In genomic region chr7:134701272-134701671, GRCh38 we compare ENCODE assay signal across 8 cellular contexts. TPM values are rescaled to one million over a fixed set of nuclear protein-coding genes. Genes with fewer than 3 reads are reported as not detected.
DNase-seq lines count a peak whose midpoint lies in the region; ATAC-seq and TF ChIP-seq lines count a peak whose summit lies in the region.

No MANE protein-coding gene starts in this region.

- TF ChIP-seq POLR2A in erythroblast (IDR thresholded peaks at IDR 0.05; ENCODE audit: low read length) (no peak), adrenal gland (IDR thresholded peaks at IDR 0.05) (no peak)

- peak in 2 of 6 experiments; percentile 8 to 16 for TF ChIP-seq CTCF in adrenal gland (IDR thresholded peaks at IDR 0.05)

- peak overlapping the region in 1 of 5 donors; percentile 84 for H3K27ac ChIP-seq in adrenal gland

- no peak for ATAC-seq in activated naive CD8-positive, alpha-beta T cell treated with anti-CD3 and anti-CD28 coated beads, Interleukin-2, amount 50 U/mL, for 24 hours
- ATAC-seq in GM18517 (IDR thresholded peaks at IDR 0.05; ENCODE audit: unreplicated experiment): no peak
- no peak for ATAC-seq in HG02610 (IDR thresholded peaks at IDR 0.05; ENCODE audit: unreplicated experiment)

- 77 to 93% (median 88%) methylated on average over 2 of the region's 2 CpGs for WGBS in adrenal gland, 4 donors

- no peaks in the 10 kb centered on the region for H3K9me3 ChIP-seq in adrenal gland (replicated peaks in 1 of 3)

- H3K27me3 Mint-ChIP-seq in activated naive CD8-positive, alpha-beta T cell treated with anti-CD3 and anti-CD28 coated beads, Interleukin-2, amount 50 U/mL, for 24 hours: no peaks in the 10 kb centered on the region
- H3K27me3 Mint-ChIP-seq in activated naive CD8-positive, alpha-beta T cell treated with anti-CD3 and anti-CD28 coated beads for 36 hours: no peaks in the 10 kb centered on the region

- H3K4me1 Mint-ChIP-seq in activated naive CD8-positive, alpha-beta T cell treated with anti-CD3 and anti-CD28 coated beads, Interleukin-2, amount 50 U/mL, for 24 hours: no peaks in the 10 kb centered on the region
- H3K4me1 Mint-ChIP-seq in activated naive CD8-positive, alpha-beta T cell treated with anti-CD3 and anti-CD28 coated beads for 36 hours: no peaks in the 10 kb centered on the region

- H3K4me3 Mint-ChIP-seq in activated naive CD8-positive, alpha-beta T cell treated with anti-CD3 and anti-CD28 coated beads, Interleukin-2, amount 50 U/mL, for 24 hours: no peak overlapping the region
- H3K4me3 Mint-ChIP-seq in activated naive CD8-positive, alpha-beta T cell treated with anti-CD3 and anti-CD28 coated beads for 36 hours: no peak overlapping the region

- H3K36me3 Mint-ChIP-seq in activated naive CD8-positive, alpha-beta T cell treated with anti-CD3 and anti-CD28 coated beads, Interleukin-2, amount 50 U/mL, for 24 hours (ENCODE audit: low read depth): no peaks in the 10 kb centered on the region
- H3K36me3 Mint-ChIP-seq in activated naive CD8-positive, alpha-beta T cell treated with anti-CD3 and anti-CD28 coated beads for 36 hours: no peaks in the 10 kb centered on the region

- no peaks in the 10 kb centered on the region for H3K27me3 ChIP-seq in adrenal gland

- no peak overlapping the region for H3K4me3 ChIP-seq in adrenal gland

- intact Hi-C loops in adrenal gland (cut with DNase I): no loop called here

- no peaks in the 10 kb centered on the region for H3K9me3 Mint-ChIP-seq in activated naive CD8-positive, alpha-beta T cell treated with anti-CD3 and anti-CD28 coated beads, Interleukin-2, amount 50 U/mL, for 24 hours
- no peaks in the 10 kb centered on the region for H3K9me3 Mint-ChIP-seq in activated naive CD8-positive, alpha-beta T cell treated with anti-CD3 and anti-CD28 coated beads for 36 hours

- H3K27ac Mint-ChIP-seq in activated naive CD8-positive, alpha-beta T cell treated with anti-CD3 and anti-CD28 coated beads, Interleukin-2, amount 50 U/mL, for 24 hours: no peak overlapping the region
- no peak overlapping the region for H3K27ac Mint-ChIP-seq in activated naive CD8-positive, alpha-beta T cell treated with anti-CD3 and anti-CD28 coated beads for 36 hours

- H3K36me3 ChIP-seq in adrenal gland (replicated peaks in 1 of 2): no peaks in the 10 kb centered on the region

- DNase-seq in activated naive CD8-positive, alpha-beta T cell treated with anti-CD3 and anti-CD28 coated beads, Interleukin-2, amount 50 U/mL, for 24 hours: peak; percentile 22
- DNase-seq in activated naive CD8-positive, alpha-beta T cell treated with anti-CD3 and anti-CD28 coated beads for 36 hours: no peak
- DNase-seq in NCI-H526 treated with DMSO at 0.1 percent for 48 hours (lab: John Stamatoyannopoulos, UW) (peak; percentile 8), erythroblast (lab: John Stamatoyannopoulos, UW) (peak; percentile 63 to 73), superior temporal gyrus (ENCODE audit: extremely low spot score) (peak; percentile 64), adrenal gland (no peak)

- no peaks in the 10 kb centered on the region for H3K4me1 ChIP-seq in adrenal gland (replicated peaks in 1 of 2)

RNA-seq across cellular contexts. Expression of gene BPGM, which starts 54.6 kb away (rescaled TPM):
- total RNA-seq in activated naive CD8-positive, alpha-beta T cell treated with anti-CD3 and anti-CD28 coated beads for 36 hours: 10 to 100 TPM; 16.3 to 17.4 TPM
- total RNA-seq in adrenal gland: 10 to 100 TPM; 12.1 to 23.2 (median 17.2) TPM
- 10 to 100 TPM; 17.6 to 33.2 (median 21.0) TPM for polyA plus RNA-seq in adrenal gland

Comparison
In these comparisons a context has a peak if more than half of its experiments do, and no peak if none do; other contexts are left out.
1. DNase-seq: peak in activated naive CD8-positive, alpha-beta T cell treated with anti-CD3 and anti-CD28 coated beads, Interleukin-2, amount 50 U/mL, for 24 hours (single experiment), NCI-H526 treated with DMSO at 0.1 percent for 48 hours (single experiment), erythroblast (2 of 2) and superior temporal gyrus (single experiment); none in activated naive CD8-positive, alpha-beta T cell treated with anti-CD3 and anti-CD28 coated beads for 36 hours (single experiment) and adrenal gland (0 of 7).